13 cellular contexts compared by ENCODE assay signal in the genomic region with DNA sequence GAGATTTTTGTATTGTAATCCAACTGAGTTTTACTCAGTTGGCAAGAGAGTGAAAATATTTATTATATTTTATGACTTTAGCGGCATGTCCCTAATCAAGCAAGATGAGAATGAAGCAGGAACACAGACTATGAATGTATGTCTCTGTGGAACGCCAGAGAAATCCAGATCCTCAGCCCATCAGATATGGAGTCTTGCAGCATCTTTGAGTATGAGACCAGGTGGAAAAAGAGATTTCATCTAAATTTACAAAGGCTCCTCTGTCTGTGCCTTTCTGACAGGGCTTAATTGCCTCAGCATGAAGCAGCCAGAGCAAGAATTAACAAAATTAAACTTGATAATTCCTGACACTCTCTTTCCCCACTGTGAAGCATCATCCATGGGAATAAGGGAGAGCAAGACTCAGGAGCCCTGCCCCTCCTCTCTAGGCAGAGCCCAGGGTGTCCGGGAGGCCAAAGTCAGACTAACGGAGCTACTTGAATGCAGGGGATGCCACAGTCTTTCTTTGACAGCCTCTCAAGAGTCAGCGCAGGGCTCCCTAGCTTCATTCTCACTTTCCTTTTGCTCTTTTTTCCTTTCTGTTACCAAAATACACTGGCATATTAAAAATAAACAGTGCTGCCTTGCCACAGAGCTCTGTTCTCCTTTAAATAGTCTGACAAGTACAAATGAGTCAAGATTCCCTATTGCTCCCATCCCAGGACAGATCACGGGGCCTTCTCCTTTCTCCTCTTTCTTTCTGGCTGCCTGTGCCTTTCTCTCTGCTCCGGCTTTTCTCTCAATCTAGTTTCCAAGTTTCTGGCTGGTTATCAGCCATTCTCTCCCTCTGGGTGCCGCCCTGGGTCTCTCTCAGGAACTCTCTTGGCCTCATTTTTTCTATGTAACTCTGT.
DNase-seq lines count a peak whose midpoint lies in the region; FAIRE-seq and TF ChIP-seq lines count a peak whose summit lies in the region.
"Had no signal": no experiment of that assay in that cellular context is flagged by ENCODE, and none has a peak within 500 bp of the region (broad histone marks: within the 10 kb centered on the region; RNA-seq: fewer than 3 reads in every experiment).

No MANE protein-coding gene starts in this region.

- no peak for FAIRE-seq in RCC 7860 (lab: Jason Lieb, UNC)

- intact Hi-C loops in adrenal gland (cut with DNase I): no loop called here

- no peak for TF ChIP-seq POLR2A in adrenal gland (IDR thresholded peaks at IDR 0.05)

- H3K23ac ChIP-seq in mesenchymal stem cell (ENCODE audit: low read length in 2 of 2): no peak overlapping the region

- no peak overlapping the region for H4K8ac ChIP-seq in mesenchymal stem cell (ENCODE audit: low read length)

- H3K27ac ChIP-seq in endodermal cell (ENCODE audit: low read depth, low read length) (peak overlapping the region; percentile 35), mesenchymal stem cell (ENCODE audit: low read length, poor library complexity, severe bottlenecking) (no peak overlapping the region), stomach smooth muscle (ENCODE audit: low read length) (peak overlapping the region; percentile 31), adrenal gland (no peak overlapping the region)
- H3K27ac ChIP-seq: neutrophil had no signal

- H3K36me3 ChIP-seq in endodermal cell (ENCODE audit: control insufficient read depth, insufficient read depth, low read length) (no peaks in the 10 kb centered on the region), mesenchymal stem cell (ENCODE audit: control insufficient read depth in 1 of 2, insufficient read depth in 2 of 2, low read depth in 1 of 2, low read length in 2 of 2) (no peaks in the 10 kb centered on the region), stomach smooth muscle (ENCODE audit: control insufficient read depth in 2 of 2, insufficient read depth in 2 of 2, low read length in 2 of 2) (no peaks in the 10 kb centered on the region), adrenal gland (replicated peaks in 1 of 2) (no peaks in the 10 kb centered on the region)
- H3K36me3 ChIP-seq: neutrophil had no signal

- no peak overlapping the region for H2BK5ac ChIP-seq in mesenchymal stem cell (ENCODE audit: low read depth, low read length, poor library complexity, severe bottlenecking)

- no peak overlapping the region for H2BK120ac ChIP-seq in mesenchymal stem cell (ENCODE audit: low read depth, low read length)

- H3K27ac Mint-ChIP-seq in endodermal cell: no peak overlapping the region
- H3K27ac Mint-ChIP-seq: activated CD4-positive, alpha-beta T cell treated with anti-CD3 and anti-CD28 coated beads for 36 hours had no signal

- 76 to 84% methylated on average over 8 of the region's 8 CpGs for WGBS in endodermal cell (ENCODE audit: insufficient coverage in 1 of 2, insufficient read length in 1 of 2), 2 experiments
- 71% methylated on average over 8 of the region's 8 CpGs for WGBS in mesenchymal stem cell
- WGBS in adrenal gland, 4 donors: 73 to 75% (median 74%) methylated on average over 8 of the region's 8 CpGs

- H3K4me2 ChIP-seq in mesenchymal stem cell (ENCODE audit: low read length, poor library complexity, severe bottlenecking): no peak overlapping the region

- H2BK12ac ChIP-seq in mesenchymal stem cell (ENCODE audit: low read length in 2 of 2): no peak overlapping the region

- H3K18ac ChIP-seq in mesenchymal stem cell (ENCODE audit: low read depth in 1 of 2, low read length in 2 of 2): peak overlapping the region in 1 of 2 experiments; percentile 66

- peaks cover 29% of the 10 kb centered on the region for H3K4me1 Mint-ChIP-seq in endodermal cell
- H3K4me1 Mint-ChIP-seq: activated CD4-positive, alpha-beta T cell treated with anti-CD3 and anti-CD28 coated beads for 36 hours had no signal

- no peaks in the 10 kb centered on the region for H3K79me1 ChIP-seq in mesenchymal stem cell (replicated peaks; ENCODE audit: low read length, poor library complexity, severe bottlenecking)

- no peak overlapping the region for H3K4me3 ChIP-seq in endodermal cell (ENCODE audit: low read length)
- peak overlapping the region in 1 of 2 experiments; percentile 54 for H3K4me3 ChIP-seq in mesenchymal stem cell (ENCODE audit: insufficient read depth in 1 of 2, low read depth in 1 of 2, low read length in 2 of 2)
- peak overlapping the region; percentile 43 to 44 for H3K4me3 ChIP-seq in stomach smooth muscle (ENCODE audit: low read length in 2 of 2)
- H3K4me3 ChIP-seq in adrenal gland: no peak overlapping the region

- no peaks in the 10 kb centered on the region for H3K9me3 Mint-ChIP-seq in endodermal cell

- no peak overlapping the region for H2BK15ac ChIP-seq in mesenchymal stem cell (ENCODE audit: low read depth, poor library complexity, severe bottlenecking)

- H2AFZ ChIP-seq in mesenchymal stem cell (ENCODE audit: low read depth, low read length): peak overlapping the region; percentile 61

- H4K91ac ChIP-seq in mesenchymal stem cell (ENCODE audit: low read length): no peak overlapping the region

- TF ChIP-seq CTCF in endodermal cell (conservative IDR thresholded peaks at IDR 0.05) (no peak), adrenal gland (IDR thresholded peaks at IDR 0.05) (no peak)

- DNase-seq in M059J (ENCODE audit: low read depth) (peak; percentile 60), endodermal cell (no peak), mesenchymal stem cell (peak; percentile 42), NCI-H1436 (lab: John Stamatoyannopoulos, UW) (no peak), adrenal gland (no peak), kidney tubule cell (ENCODE audit: low spot score) (no peak), RCC 7860 (ENCODE audit: low spot score) (no peak)
- DNase-seq: activated CD4-positive, alpha-beta T cell treated with anti-CD3 and anti-CD28 coated beads for 36 hours; foreskin melanocyte; stimulated activated CD4-positive, alpha-beta T cell treated with anti-CD3 and anti-CD28 coated beads, Interleukin-2, amount 100 ng/mL, for 48 hours; stimulated activated naive CD8-positive, alpha-beta T cell treated with anti-CD3 and anti-CD28 coated beads, Interleukin-15, Interleukin-2, amounts not matched to agents 100 U/mL and 50 U/mL, for 24 hours had no signal

- H3K36me3 Mint-ChIP-seq in endodermal cell (ENCODE audit: low read depth): no peaks in the 10 kb centered on the region

- peaks cover 4% of the 10 kb centered on the region for H3K4me1 ChIP-seq in endodermal cell (ENCODE audit: control insufficient read depth, insufficient read depth, low read length)
- H3K4me1 ChIP-seq in mesenchymal stem cell (ENCODE audit: control insufficient read depth, insufficient read depth, low read depth, low read length): peaks cover 2% of the 10 kb centered on the region
- H3K4me1 ChIP-seq in stomach smooth muscle (ENCODE audit: control insufficient read depth, insufficient read depth, low read length): peaks cover 7% of the 10 kb centered on the region
- H3K4me1 ChIP-seq in adrenal gland (replicated peaks in 1 of 2): no peaks in the 10 kb centered on the region

- H3K9ac ChIP-seq in endodermal cell (ENCODE audit: extremely low read depth, low read length, poor library complexity, severe bottlenecking): no peak overlapping the region
- H3K9ac ChIP-seq in mesenchymal stem cell (ENCODE audit: low read length): peak overlapping the region; percentile 81
- H3K9ac ChIP-seq in stomach smooth muscle (ENCODE audit: low read length in 2 of 2): peak overlapping the region in 1 of 2 donors; percentile 34

- peak overlapping the region in 1 of 2 experiments; percentile 51 for H3K4ac ChIP-seq in mesenchymal stem cell (ENCODE audit: low read depth in 1 of 2, low read length in 2 of 2)

- peaks cover 6% of the 10 kb centered on the region for H3K9me3 ChIP-seq in endodermal cell (ENCODE audit: control insufficient read depth, low read length)
- H3K9me3 ChIP-seq in mesenchymal stem cell (ENCODE audit: control insufficient read depth, low read length): peaks cover 5% of the 10 kb centered on the region
- H3K9me3 ChIP-seq in stomach smooth muscle (ENCODE audit: control insufficient read depth in 2 of 2, low read length in 2 of 2): peaks cover 0 to 5% of the 10 kb centered on the region in 2 donors
- H3K9me3 ChIP-seq in adrenal gland (replicated peaks in 1 of 3): no peaks in the 10 kb centered on the region
- H3K9me3 ChIP-seq: neutrophil had no signal

- no peak overlapping the region for H3K4me3 Mint-ChIP-seq in endodermal cell
- H3K4me3 Mint-ChIP-seq: activated CD4-positive, alpha-beta T cell treated with anti-CD3 and anti-CD28 coated beads for 36 hours had no signal

- no peak overlapping the region for H2AK5ac ChIP-seq in mesenchymal stem cell (ENCODE audit: low read length, severe bottlenecking)

- H3K27me3 ChIP-seq in endodermal cell (ENCODE audit: control insufficient read depth, insufficient read depth, low read length, poor library complexity, severe bottlenecking) (peaks cover 17% of the 10 kb centered on the region), mesenchymal stem cell (ENCODE audit: control insufficient read depth in 1 of 2, insufficient read depth in 1 of 2, low read length in 2 of 2) (no peaks in the 10 kb centered on the region), stomach smooth muscle (ENCODE audit: control insufficient read depth in 1 of 2, insufficient read depth in 2 of 2, low read length in 2 of 2) (no peaks in the 10 kb centered on the region), adrenal gland (no peaks in the 10 kb centered on the region)
- H3K27me3 ChIP-seq: neutrophil had no signal

- no peak overlapping the region for H3K14ac ChIP-seq in mesenchymal stem cell (ENCODE audit: low read length in 2 of 2)

- peaks cover 22% of the 10 kb centered on the region for H3K27me3 Mint-ChIP-seq in endodermal cell (ENCODE audit: insufficient read depth)
- H3K27me3 Mint-ChIP-seq: activated CD4-positive, alpha-beta T cell treated with anti-CD3 and anti-CD28 coated beads for 36 hours had no signal

Comparison
In these comparisons a context has a peak if more than half of its experiments do, and no peak if none do; other contexts are left out.
1. DNase-seq: peak in M059J (single experiment) and mesenchymal stem cell (single experiment); none in endodermal cell (single experiment), NCI-H1436 (single experiment), adrenal gland (0 of 7), kidney tubule cell (single experiment) and RCC 7860 (single experiment).
2. H3K27ac ChIP-seq: peak in endodermal cell (single experiment) and stomach smooth muscle (single experiment); none in mesenchymal stem cell (single experiment) and adrenal gland (0 of 5).
3. H3K4me3 ChIP-seq: peak in stomach smooth muscle (2 of 2); none in endodermal cell (single experiment) and adrenal gland (0 of 4).